In genomic region chr10:47380341-47381215, GRCh38 we compare ENCODE assay signal across 25 cellular contexts. TPM values are rescaled to one million over a fixed set of nuclear protein-coding genes. Genes with fewer than 3 reads are reported as not detected.
DNase-seq lines count a peak whose midpoint lies in the region; ATAC-seq and TF ChIP-seq lines count a peak whose summit lies in the region.
"Had no signal": no experiment of that assay in that cellular context is flagged by ENCODE, and none has a peak within 500 bp of the region (broad histone marks: within the 10 kb centered on the region; RNA-seq: fewer than 3 reads in every experiment).

No MANE protein-coding gene starts in this region.

- intact Hi-C loops in dorsolateral prefrontal cortex (cut with DNase I) = no loop called here
- intact Hi-C loops in mucosa of descending colon (cut with DNase I, micrococcal nuclease) = no loop called here
- intact Hi-C loops in vagina (cut with DNase I) = loop anchor here (5.0 kb wide), 1 partner anchor 1098 kb away; no protein-coding TSS in a partner anchor

- H3K9me3 ChIP-seq in mucosa of descending colon = no peaks in the 10 kb centered on the region
- no peaks in the 10 kb centered on the region for H3K9me3 ChIP-seq in vagina
- H3K9me3 ChIP-seq: BLaER1, gastroesophageal sphincter, neutrophil, thyroid gland had no signal

- H3K4me3 ChIP-seq in dorsolateral prefrontal cortex (peak overlapping the region in 11 of 59 donors; percentile 1 to 91 (median 27)), mucosa of descending colon (no peak overlapping the region), vagina (no peak overlapping the region)
- H3K4me3 ChIP-seq: BLaER1, gastroesophageal sphincter, thyroid gland had no signal

- TF ChIP-seq CTCF in dorsolateral prefrontal cortex (IDR thresholded peaks at IDR 0.05 in 54 of 56, conservative IDR thresholded peaks at IDR 0.05 in 2 of 56; ENCODE audit: low read depth in 1 of 56, partially characterized antibody in 56 of 56) (no peak), mucosa of descending colon (IDR thresholded peaks at IDR 0.05) (no peak), vagina (IDR thresholded peaks at IDR 0.05) (no peak)

- peak; percentile 55 for ATAC-seq in mucosa of descending colon
- ATAC-seq in HG03095 (IDR thresholded peaks at IDR 0.05; ENCODE audit: unreplicated experiment) = no peak
- ATAC-seq in GM21515 (IDR thresholded peaks at IDR 0.05; ENCODE audit: unreplicated experiment) = no peak
- ATAC-seq: activated T-cell treated with anti-CD3 and anti-CD28 coated beads, Interleukin-2, amount 50 U/mL, for 72 hours; gastroesophageal sphincter had no signal

- H3K27ac ChIP-seq in dorsolateral prefrontal cortex (peak overlapping the region in 55 of 59 donors; percentile 46 to 95 (median 83)), vagina (no peak overlapping the region)
- H3K27ac ChIP-seq: BLaER1, brain microvascular endothelial cell, gastroesophageal sphincter, neutrophil, thyroid gland, VCaP had no signal

- H3K36me3 ChIP-seq in mucosa of descending colon (ENCODE audit: low read depth) (no peaks in the 10 kb centered on the region), vagina (no peaks in the 10 kb centered on the region)
- H3K36me3 ChIP-seq: BLaER1, brain microvascular endothelial cell, gastroesophageal sphincter, neutrophil, thyroid gland had no signal

- H3K27me3 ChIP-seq in dorsolateral prefrontal cortex (peaks cover 0 to 2% (median 0%) of the 10 kb centered on the region in 45 donors), vagina (no peaks in the 10 kb centered on the region)
- H3K27me3 ChIP-seq: brain microvascular endothelial cell, thyroid gland had no signal

- peaks cover 24% of the 10 kb centered on the region for H3K4me1 ChIP-seq in mucosa of descending colon (ENCODE audit: low read depth)
- H3K4me1 ChIP-seq in vagina = peaks cover 6% of the 10 kb centered on the region

- no peak for TF ChIP-seq POLR2A in vagina (IDR thresholded peaks at IDR 0.05)

- DNase-seq in activated CD8-positive, alpha-beta memory T cell treated with anti-CD3 and anti-CD28 coated beads for 24 hours = peak; percentile 38
- DNase-seq in activated CD8-positive, alpha-beta memory T cell treated with anti-CD3 and anti-CD28 coated beads, Interleukin-2, amount 50 U/mL, for 4 hours = no peak
- DNase-seq in dorsolateral prefrontal cortex (no peak), mucosa of descending colon (peak in 1 of 3 donors; percentile 67), vagina (ENCODE audit: extremely low spot score in 2 of 2) (peak; percentile 55 to 75), SK-N-DZ (ENCODE audit: low spot score) (no peak)
- DNase-seq: 8988T; activated naive CD8-positive, alpha-beta T cell treated with anti-CD3 and anti-CD28 coated beads for 36 hours; activated T-cell treated with anti-CD3 and anti-CD28 coated beads, Interleukin-2, amount 50 U/mL, for 72 hours; brain microvascular endothelial cell; Calu3; EL; NCI-H1417 treated with DMSO at 0.1 percent for 48 hours; NCI-H2171; NCI-H526; stimulated activated CD4-positive, alpha-beta T cell treated with anti-CD3 and anti-CD28 coated beads, Interleukin-15, amount 100 ng/mL, for 24 hours; thyroid gland had no signal

RNA-seq across cellular contexts. Expression of gene ZNF488, which starts 3.5 kb away (rescaled TPM):
- total RNA-seq in dorsolateral prefrontal cortex (10 to 100 TPM in 118 of 120 experiments, 1 to 10 TPM in 2; 8.9 to 49.2 (median 18.9) TPM), mucosa of descending colon (1 to 10 TPM in 2 of 3 donors, under 1 TPM in 1; 0.47 to 1.6 (median 1.4) TPM), vagina (not detected)
- 0.12 and 0.32 TPM in 2 replicates for polyA plus RNA-seq in SK-N-DZ (2014; cell fraction: cytosol; rRNA removed)
- polyA plus RNA-seq in SK-N-DZ (2014; cell fraction: nucleus; rRNA removed) = 0.08 and 0.30 TPM in 2 replicates
- total RNA-seq: mononuclear cell had no signal

RNA-seq across cellular contexts. Expression of gene RBP3, which starts 32.4 kb away (rescaled TPM):
- total RNA-seq in dorsolateral prefrontal cortex (under 1 TPM in 1 of 120 experiments, not detected in 119; 0.11 TPM), mucosa of descending colon (not detected), vagina (not detected)
- not detected in 2 replicates for polyA plus RNA-seq in SK-N-DZ (2014; cell fraction: cytosol; rRNA removed)
- polyA plus RNA-seq in SK-N-DZ (2014; cell fraction: nucleus; rRNA removed) = not detected in 2 replicates
- total RNA-seq: activated naive CD8-positive, alpha-beta T cell treated with anti-CD3 and anti-CD28 coated beads for 36 hours; activated T-cell treated with anti-CD3 and anti-CD28 coated beads, Interleukin-2, amount 50 U/mL, for 72 hours; Calu3; gastroesophageal sphincter; mononuclear cell; thyroid gland had no signal
- polyA plus RNA-seq: esophagus had no signal

RNA-seq across cellular contexts. Expression of gene GDF2, which starts 58.3 kb away (rescaled TPM):
- total RNA-seq in dorsolateral prefrontal cortex = under 1 TPM in 1 of 120 experiments, not detected in 119; 0.30 TPM
- total RNA-seq in mucosa of descending colon = not detected
- not detected for total RNA-seq in vagina
- not detected in 2 replicates for polyA plus RNA-seq in SK-N-DZ (2014; cell fraction: cytosol; rRNA removed)
- polyA plus RNA-seq in SK-N-DZ (2014; cell fraction: nucleus; rRNA removed) = not detected in 2 replicates
- total RNA-seq: activated naive CD8-positive, alpha-beta T cell treated with anti-CD3 and anti-CD28 coated beads for 36 hours; activated T-cell treated with anti-CD3 and anti-CD28 coated beads, Interleukin-2, amount 50 U/mL, for 72 hours; Calu3; gastroesophageal sphincter; mononuclear cell; thyroid gland had no signal
- polyA plus RNA-seq: esophagus had no signal

Comparison
In these comparisons a context has a peak if more than half of its experiments do, and no peak if none do; other contexts are left out.
1. DNase-seq: peak in activated CD8-positive, alpha-beta memory T cell treated with anti-CD3 and anti-CD28 coated beads for 24 hours (single experiment) and vagina (2 of 2); none in activated CD8-positive, alpha-beta memory T cell treated with anti-CD3 and anti-CD28 coated beads, Interleukin-2, amount 50 U/mL, for 4 hours (single experiment), dorsolateral prefrontal cortex (0 of 10) and SK-N-DZ (single experiment).